ENCODE assay signal across 27 cellular contexts in the genomic region with DNA sequence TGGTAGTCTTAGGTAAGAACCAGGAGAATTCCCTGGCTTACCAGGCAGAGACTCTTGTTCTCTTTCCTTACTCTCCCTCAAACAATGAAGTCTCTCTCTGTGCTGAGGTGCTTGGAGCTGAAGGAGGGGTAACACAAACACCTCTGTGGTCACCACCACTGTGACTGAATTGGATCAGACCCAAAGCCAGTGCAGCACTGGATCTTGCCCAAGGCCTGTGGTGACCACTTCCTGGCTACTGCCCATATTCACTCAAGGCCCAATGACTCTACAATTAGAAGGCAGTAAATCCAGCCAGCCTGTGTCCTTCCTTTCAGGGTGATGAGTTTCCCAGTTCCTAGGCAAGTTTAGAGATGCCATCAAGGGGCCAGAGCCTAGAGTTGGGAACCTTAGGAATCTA.
DNase-seq lines count a peak whose midpoint lies in the region; TF ChIP-seq lines count a peak whose summit lies in the region.
"Had no signal": no experiment of that assay in that cellular context is flagged by ENCODE, and none has a peak within 500 bp of the region (broad histone marks: within the 10 kb centered on the region; RNA-seq: fewer than 3 reads in every experiment).

No MANE protein-coding gene starts in this region.

- H3K4me3 Mint-ChIP-seq in activated naive CD4-positive, alpha-beta T cell treated with anti-CD3 and anti-CD28 coated beads for 36 hours, result no peak overlapping the region
- H3K4me3 Mint-ChIP-seq: activated CD4-positive, alpha-beta memory T cell treated with anti-CD3 and anti-CD28 coated beads for 36 hours; natural killer cell had no signal

- intact Hi-C loops in activated naive CD4-positive, alpha-beta T cell treated with anti-CD3 and anti-CD28 coated beads for 36 hours (cut with micrococcal nuclease), result no loop called here

- no peak overlapping the region for H3K27ac Mint-ChIP-seq in activated naive CD4-positive, alpha-beta T cell treated with anti-CD3 and anti-CD28 coated beads for 36 hours
- H3K27ac Mint-ChIP-seq: activated CD4-positive, alpha-beta memory T cell treated with anti-CD3 and anti-CD28 coated beads for 36 hours; natural killer cell had no signal

- peaks cover 11% of the 10 kb centered on the region for H3K9me3 Mint-ChIP-seq in activated naive CD4-positive, alpha-beta T cell treated with anti-CD3 and anti-CD28 coated beads for 36 hours

- H3K27me3 Mint-ChIP-seq in activated naive CD4-positive, alpha-beta T cell treated with anti-CD3 and anti-CD28 coated beads for 36 hours (ENCODE audit: low read depth), result no peaks in the 10 kb centered on the region
- H3K27me3 Mint-ChIP-seq: activated CD4-positive, alpha-beta memory T cell treated with anti-CD3 and anti-CD28 coated beads for 36 hours had no signal

- no peaks in the 10 kb centered on the region for H3K4me1 Mint-ChIP-seq in activated naive CD4-positive, alpha-beta T cell treated with anti-CD3 and anti-CD28 coated beads for 36 hours (ENCODE audit: low read depth)
- H3K4me1 Mint-ChIP-seq: natural killer cell had no signal

- no peak overlapping the region for H3K4me3 ChIP-seq in astrocyte of the cerebellum (ENCODE audit: low read depth, low read length)
- H3K4me3 ChIP-seq: A549, BLaER1, SK-N-MC, tibial artery had no signal

- DNase-seq in NCI-H2196 (lab: John Stamatoyannopoulos, UW; ENCODE audit: unreplicated experiment) (peak; percentile 15), NCI-H2196 treated with DMSO at 0.1 percent for 48 hours (lab: John Stamatoyannopoulos, UW; ENCODE audit: unreplicated experiment) (no peak), astrocyte of the cerebellum (ENCODE audit: low read depth) (peak; percentile 75), glomerular visceral epithelial cell (ENCODE audit: extremely low spot score) (peak; percentile 88), DMS 273 (lab: John Stamatoyannopoulos, UW; ENCODE audit: unreplicated experiment) (no peak), NCI-H510A treated with DMSO at 0.1 percent for 48 hours (lab: John Stamatoyannopoulos, UW) (no peak), NCI-H1048 (lab: John Stamatoyannopoulos, UW) (no peak)
- DNase-seq in activated naive CD4-positive, alpha-beta T cell treated with anti-CD3 and anti-CD28 coated beads for 36 hours, result no peak
- DNase-seq: activated CD4-positive, alpha-beta memory T cell treated with anti-CD3 and anti-CD28 coated beads for 36 hours; activated effector memory CD4-positive, alpha-beta T cell treated with anti-CD3 and anti-CD28 coated beads, Interleukin-2, amount 50 U/mL, for 16 hours; Caco-2; central memory CD4-positive, alpha-beta T cell; GDM1; KBM-7; left colon; natural killer cell; NCI-H187 treated with DMSO at 0.1 percent for 48 hours; NK-92 treated with Interleukin-12 subunit alpha and Interleukin-12 subunit beta, amount 100 ng/mL, for 24 hours; posterior cingulate gyrus; RPMI8226; stimulated activated CD4-positive, alpha-beta T cell treated with anti-CD3 and anti-CD28 coated beads, Interleukin-1b, Interleukin-23, amount 100 ng/mL, for 48 hours; stimulated activated naive CD4-positive, alpha-beta T cell; T-helper 2 cell; tibial artery had no signal

- no peaks in the 10 kb centered on the region for H3K36me3 Mint-ChIP-seq in activated naive CD4-positive, alpha-beta T cell treated with anti-CD3 and anti-CD28 coated beads for 36 hours (ENCODE audit: low read depth)
- H3K36me3 Mint-ChIP-seq: activated CD4-positive, alpha-beta memory T cell treated with anti-CD3 and anti-CD28 coated beads for 36 hours had no signal

- in situ Hi-C loops in astrocyte of the cerebellum (cut with HindIII; ENCODE audit: low sequenced_read_pairs), result no loop called here

- CTCF ChIA-PET in activated naive CD4-positive, alpha-beta T cell treated with anti-CD3 and anti-CD28 coated beads for 36 hours (lab: Charles Lee), result no interaction called here

- no peak for TF ChIP-seq CTCF in astrocyte of the cerebellum (IDR thresholded peaks at IDR 0.05; ENCODE audit: low read depth, low read length, missing control alignments)

Comparison
In these comparisons a context has a peak if more than half of its experiments do, and no peak if none do; other contexts are left out.
1. DNase-seq: peak in NCI-H2196 (single experiment), astrocyte of the cerebellum (single experiment) and glomerular visceral epithelial cell (single experiment); none in NCI-H2196 treated with DMSO at 0.1 percent for 48 hours (single experiment), DMS 273 (single experiment), activated naive CD4-positive, alpha-beta T cell treated with anti-CD3 and anti-CD28 coated beads for 36 hours (single experiment), NCI-H510A treated with DMSO at 0.1 percent for 48 hours (single experiment) and NCI-H1048 (single experiment).